In genomic region chr1:98452162-98452561, GRCh38 we compare ENCODE assay signal across 23 cellular contexts.
DNase-seq lines count a peak whose midpoint lies in the region; ATAC-seq and FAIRE-seq lines count a peak whose summit lies in the region.
"Had no signal": no experiment of that assay in that cellular context is flagged by ENCODE, and none has a peak within 500 bp of the region (broad histone marks: within the 10 kb centered on the region; RNA-seq: fewer than 3 reads in every experiment).

No MANE protein-coding gene starts in this region.

- H2AFZ ChIP-seq in neuronal stem cell (ENCODE audit: low read length), result peak overlapping the region; percentile 54

- H3K36me3 ChIP-seq in neuronal stem cell (replicated peaks in 1 of 2; ENCODE audit: control insufficient read depth in 2 of 2, insufficient read depth in 2 of 2, low read length in 2 of 2), result no peaks in the 10 kb centered on the region
- no peaks in the 10 kb centered on the region for H3K36me3 ChIP-seq in small intestine (ENCODE audit: control insufficient read depth in 2 of 2, insufficient read depth in 2 of 2, low read length in 2 of 2)
- H3K36me3 ChIP-seq: BLaER1 treated with 17β-estradiol and CSF1 and Interleukin-3, amounts not matched to agents 10 nM and 100 nM; thoracic aorta had no signal

- no peak overlapping the region for H3K27ac ChIP-seq in neuronal stem cell (replicated peaks; ENCODE audit: low read length)
- H3K27ac ChIP-seq in small intestine (ENCODE audit: low read depth in 1 of 2, low read length in 1 of 2), result no peak overlapping the region
- H3K27ac ChIP-seq: BLaER1 treated with 17β-estradiol and CSF1 and Interleukin-3, amounts not matched to agents 10 nM and 100 nM; thoracic aorta had no signal

- H3K36me3 Mint-ChIP-seq in activated CD4-positive, alpha-beta T cell treated with anti-CD3 and anti-CD28 coated beads, Interleukin-2, amount 10 ng/mL, durations not matched to agents 7 days and 5 days (ENCODE audit: low read depth), result no peaks in the 10 kb centered on the region
- H3K36me3 Mint-ChIP-seq: activated CD4-positive, alpha-beta memory T cell treated with anti-CD3 and anti-CD28 coated beads for 36 hours; T-cell had no signal

- H3K27me3 ChIP-seq in neuronal stem cell (ENCODE audit: control insufficient read depth in 3 of 3, insufficient read depth in 3 of 3, low read depth in 1 of 3, low read length in 3 of 3) (no peaks in the 10 kb centered on the region), small intestine (ENCODE audit: control insufficient read depth in 2 of 2, insufficient read depth in 2 of 2, low read length in 2 of 2) (no peaks in the 10 kb centered on the region)
- H3K27me3 ChIP-seq: BLaER1 treated with 17β-estradiol and CSF1 and Interleukin-3, amounts not matched to agents 10 nM and 100 nM had no signal

- POLR2A ChIA-PET in activated CD4-positive, alpha-beta T cell treated with anti-CD3 and anti-CD28 coated beads, Interleukin-2, amount 10 ng/mL, durations not matched to agents 7 days and 5 days (lab: Charles Lee), result no interaction called here

- no peak overlapping the region for H2BK5ac ChIP-seq in neuronal stem cell (ENCODE audit: low read length)

- no peak overlapping the region for H2BK15ac ChIP-seq in neuronal stem cell (ENCODE audit: low read length)

- CTCF ChIA-PET in activated CD4-positive, alpha-beta T cell treated with anti-CD3 and anti-CD28 coated beads, Interleukin-2, amount 10 ng/mL, durations not matched to agents 7 days and 5 days (lab: Charles Lee), result no interaction called here

- H3K4me3 ChIP-seq in neuronal stem cell (ENCODE audit: low read length in 2 of 2) (no peak overlapping the region), small intestine (ENCODE audit: low read depth in 1 of 2, low read length in 2 of 2) (no peak overlapping the region)
- H3K4me3 ChIP-seq: BLaER1 treated with 17β-estradiol and CSF1 and Interleukin-3, amounts not matched to agents 10 nM and 100 nM; thoracic aorta had no signal

- peaks cover 0 to 7% of the 10 kb centered on the region in 2 donors for H3K4me1 ChIP-seq in neuronal stem cell (ENCODE audit: control insufficient read depth in 2 of 2, insufficient read depth in 1 of 2, low read depth in 1 of 2, low read length in 2 of 2)
- no peaks in the 10 kb centered on the region for H3K4me1 ChIP-seq in small intestine (ENCODE audit: control insufficient read depth in 2 of 2, insufficient read depth in 1 of 2, low read depth in 1 of 2, low read length in 1 of 2)

- DNase-seq in NCI-H1417 (lab: John Stamatoyannopoulos, UW), result peak in 2 of 3 experiments; percentile 24 to 58
- DNase-seq in NCI-H1417 treated with DMSO at 0.1 percent for 48 hours (lab: John Stamatoyannopoulos, UW), result no peak
- DNase-seq in NOMO-1 treated with DMSO at 0.1 percent for 48 hours (lab: John Stamatoyannopoulos, UW; ENCODE audit: unreplicated experiment), result peak; percentile 60
- DNase-seq in neuronal stem cell (ENCODE audit: low spot score), result no peak
- no peak for DNase-seq in small intestine
- no peak for DNase-seq in activated CD4-positive, alpha-beta T cell treated with anti-CD3 and anti-CD28 coated beads, Interleukin-2, amount 10 ng/mL, durations not matched to agents 7 days and 5 days
- DNase-seq: 8988T; activated CD4-positive, alpha-beta memory T cell treated with anti-CD3 and anti-CD28 coated beads for 36 hours; activated naive CD4-positive, alpha-beta T cell treated with anti-CD3 and anti-CD28 coated beads for 36 hours; activated T-cell treated with anti-CD3 and anti-CD28 coated beads, Interleukin-2, amount 50 U/mL, for 1 hour; aorta; DMS 273 treated with DMSO at 0.1 percent for 48 hours; effector memory CD4-positive, alpha-beta T cell; left ventricle myocardium superior; NCI-H2081 treated with DMSO at 0.1 percent for 48 hours; nucleus accumbens; RPMI8226; T-cell had no signal

- FAIRE-seq in small intestine (lab: Jason Lieb, UNC), result no peak

- ATAC-seq in HG03175 (IDR thresholded peaks at IDR 0.05; ENCODE audit: unreplicated experiment) (peak; percentile 60), HG03045 (IDR thresholded peaks at IDR 0.05; ENCODE audit: unreplicated experiment) (no peak)
- ATAC-seq: HCT116, left ventricle myocardium superior, T-cell had no signal

- no peaks in the 10 kb centered on the region for H3K9me3 ChIP-seq in neuronal stem cell (replicated peaks in 1 of 2; ENCODE audit: control insufficient read depth in 2 of 2, insufficient read depth in 1 of 2, low read depth in 1 of 2, low read length in 2 of 2)
- H3K9me3 ChIP-seq in small intestine (ENCODE audit: control insufficient read depth, low read depth), result no peaks in the 10 kb centered on the region

- no peak overlapping the region for H3K27ac Mint-ChIP-seq in activated CD4-positive, alpha-beta T cell treated with anti-CD3 and anti-CD28 coated beads, Interleukin-2, amount 10 ng/mL, durations not matched to agents 7 days and 5 days
- H3K27ac Mint-ChIP-seq: activated CD4-positive, alpha-beta memory T cell treated with anti-CD3 and anti-CD28 coated beads for 36 hours; activated naive CD4-positive, alpha-beta T cell treated with anti-CD3 and anti-CD28 coated beads for 36 hours; T-cell had no signal

- H3K23ac ChIP-seq in neuronal stem cell (ENCODE audit: low read depth, low read length, poor library complexity), result no peak overlapping the region

- no peak overlapping the region for H2BK12ac ChIP-seq in neuronal stem cell (ENCODE audit: low read length)

- no peaks in the 10 kb centered on the region for H3K4me1 Mint-ChIP-seq in activated CD4-positive, alpha-beta T cell treated with anti-CD3 and anti-CD28 coated beads, Interleukin-2, amount 10 ng/mL, durations not matched to agents 7 days and 5 days
- H3K4me1 Mint-ChIP-seq: T-cell had no signal

- H3K4ac ChIP-seq in neuronal stem cell (ENCODE audit: low read length), result no peak overlapping the region

- no peaks in the 10 kb centered on the region for H3K79me1 ChIP-seq in neuronal stem cell (ENCODE audit: low read depth, low read length)

- no peak overlapping the region for H2BK120ac ChIP-seq in neuronal stem cell (ENCODE audit: low read depth, low read length)

- no peak overlapping the region for H4K8ac ChIP-seq in neuronal stem cell (ENCODE audit: low read depth, low read length)

- no peak overlapping the region for H3K4me2 ChIP-seq in neuronal stem cell (ENCODE audit: insufficient read depth, low read length, poor library complexity, severe bottlenecking)

- no peak overlapping the region for H4K91ac ChIP-seq in neuronal stem cell (ENCODE audit: low read depth, low read length, poor library complexity)

- H2AK5ac ChIP-seq in neuronal stem cell (ENCODE audit: low read depth, low read length), result no peak overlapping the region

- H3K9me3 Mint-ChIP-seq in activated CD4-positive, alpha-beta T cell treated with anti-CD3 and anti-CD28 coated beads, Interleukin-2, amount 10 ng/mL, durations not matched to agents 7 days and 5 days, result no peaks in the 10 kb centered on the region
- H3K9me3 Mint-ChIP-seq: activated naive CD4-positive, alpha-beta T cell treated with anti-CD3 and anti-CD28 coated beads for 36 hours had no signal

- peaks cover 2% of the 10 kb centered on the region for H3K27me3 Mint-ChIP-seq in activated CD4-positive, alpha-beta T cell treated with anti-CD3 and anti-CD28 coated beads, Interleukin-2, amount 10 ng/mL, durations not matched to agents 7 days and 5 days

- no CpG with 5 or more reads among the region's 2 CpGs for WGBS in neuronal stem cell (ENCODE audit: extremely low coverage in 2 of 2, insufficient read length in 2 of 2, insufficient replicate concordance in 1 of 2), 2 donors
- 50 to 53% (median 51%) methylated on average over 2 of the region's 2 CpGs for WGBS in small intestine, 3 donors

- no peak overlapping the region for H3K4me3 Mint-ChIP-seq in activated CD4-positive, alpha-beta T cell treated with anti-CD3 and anti-CD28 coated beads, Interleukin-2, amount 10 ng/mL, durations not matched to agents 7 days and 5 days
- H3K4me3 Mint-ChIP-seq: activated CD4-positive, alpha-beta memory T cell treated with anti-CD3 and anti-CD28 coated beads for 36 hours; activated naive CD4-positive, alpha-beta T cell treated with anti-CD3 and anti-CD28 coated beads for 36 hours; T-cell had no signal

- no peak overlapping the region for H3K14ac ChIP-seq in neuronal stem cell (ENCODE audit: low read length)

- no peak overlapping the region for H3K9ac ChIP-seq in neuronal stem cell (ENCODE audit: low read depth, low read length, poor library complexity)
- H3K9ac ChIP-seq: BLaER1 treated with 17β-estradiol and CSF1 and Interleukin-3, amounts not matched to agents 10 nM and 100 nM had no signal

- H3K18ac ChIP-seq in neuronal stem cell (ENCODE audit: low read length), result no peak overlapping the region

Comparison
In these comparisons a context has a peak if more than half of its experiments do, and no peak if none do; other contexts are left out.
1. DNase-seq: peak in NCI-H1417 (2 of 3) and NOMO-1 treated with DMSO at 0.1 percent for 48 hours (single experiment); none in NCI-H1417 treated with DMSO at 0.1 percent for 48 hours (single experiment), neuronal stem cell (single experiment), small intestine (single experiment) and activated CD4-positive, alpha-beta T cell treated with anti-CD3 and anti-CD28 coated beads, Interleukin-2, amount 10 ng/mL, durations not matched to agents 7 days and 5 days (single experiment).